9 cellular contexts compared by ENCODE assay signal in genomic region chr16:68995011-68995504, GRCh38.
DNase-seq lines count a peak whose midpoint lies in the region; ATAC-seq and TF ChIP-seq lines count a peak whose summit lies in the region.
"Had no signal": no experiment of that assay in that cellular context is flagged by ENCODE, and none has a peak within 500 bp of the region (broad histone marks: within the 10 kb centered on the region; RNA-seq: fewer than 3 reads in every experiment).

No MANE protein-coding gene starts in this region.

- POLR2A ChIA-PET in PC-3 (lab: Charles Lee; ENCODE audit: unreplicated experiment) = no interaction called here

- no peaks in the 10 kb centered on the region for H3K79me2 ChIP-seq in PC-3 (ENCODE audit: low read length)

- CTCF ChIA-PET in PC-3 (lab: Charles Lee) = no interaction called here

- H3K4me1 ChIP-seq in PC-3 (ENCODE audit: insufficient read depth, low read length) (peaks cover 41% of the 10 kb centered on the region), upper lobe of right lung (no peaks in the 10 kb centered on the region)

- H3K9me2 ChIP-seq in PC-3 (replicated peaks; ENCODE audit: low read length) = no peaks in the 10 kb centered on the region

- peak overlapping the region; percentile 96 for H3K27ac ChIP-seq in PC-3 (ENCODE audit: low read length)
- H3K27ac ChIP-seq in upper lobe of right lung = no peak overlapping the region

- BruUV-seq in PC-3 (replicated peaks; lab: Mats Ljungman, UMichigan) = no TSS peak

- H3K4me2 ChIP-seq in PC-3 (ENCODE audit: low read length) = peak overlapping the region; percentile 66; the same call in 1 of the 2 replicates

- H3K9ac ChIP-seq in PC-3 (ENCODE audit: low read length) = peak overlapping the region; percentile 62

- no peak overlapping the region for H3K4me3 ChIP-seq in PC-3 (ENCODE audit: low read length)
- H3K4me3 ChIP-seq in fibroblast of the aortic adventitia (ENCODE audit: low read depth, low read length) = no peak overlapping the region
- H3K4me3 ChIP-seq in upper lobe of right lung = no peak overlapping the region

- ATAC-seq in PC-3 = peak; percentile 20; the same call in 1 of the 2 replicates
- peak; percentile 71 for ATAC-seq in upper lobe of right lung
- ATAC-seq in GM19455 (IDR thresholded peaks at IDR 0.05; ENCODE audit: unreplicated experiment) = no peak

- H2AFZ ChIP-seq in PC-3 (ENCODE audit: low read length) = no peak overlapping the region

- H3F3A ChIP-seq in PC-3 (ENCODE audit: low read length, unreplicated experiment) = peaks cover 11% of the 10 kb centered on the region

- TF ChIP-seq CTCF in PC-3 (conservative IDR thresholded peaks at IDR 0.05; ENCODE audit: low read depth, low read length) = peak; percentile 58
- TF ChIP-seq CTCF in fibroblast of the aortic adventitia (IDR thresholded peaks at IDR 0.05; ENCODE audit: insufficient read depth, low read length) = peak; percentile 44
- TF ChIP-seq CTCF in upper lobe of right lung (IDR thresholded peaks at IDR 0.05) = peak; percentile 27

- intact Hi-C loops in PC-3 (cut with micrococcal nuclease) (loop anchor here (2.0 to 10.0 kb wide), 3 partner anchors 22 to 90 kb away; no protein-coding TSS in a partner anchor), upper lobe of right lung (cut with DNase I) (no loop called here)

- H3K36me3 ChIP-seq in PC-3 (ENCODE audit: low read depth, low read length) (peaks cover 5% of the 10 kb centered on the region; the same call in 1 of the 2 replicates), upper lobe of right lung (no peaks in the 10 kb centered on the region)

- H3K27me3 ChIP-seq in PC-3 (ENCODE audit: low read length) = no peaks in the 10 kb centered on the region
- no peaks in the 10 kb centered on the region for H3K27me3 ChIP-seq in upper lobe of right lung

- no peaks in the 10 kb centered on the region for H3K9me3 ChIP-seq in PC-3 (ENCODE audit: low read length)
- no peaks in the 10 kb centered on the region for H3K9me3 ChIP-seq in upper lobe of right lung

- DNase-seq in NCI-H526 (lab: John Stamatoyannopoulos, UW) = peak; percentile 13 to 34
- no peak for DNase-seq in NCI-H526 treated with DMSO at 0.1 percent for 48 hours (lab: John Stamatoyannopoulos, UW)
- peak; percentile 70 for DNase-seq in PC-3
- peak; percentile 55 for DNase-seq in fibroblast of the aortic adventitia (ENCODE audit: low read depth)
- no peak for DNase-seq in upper lobe of right lung
- DNase-seq in superior temporal gyrus (ENCODE audit: extremely low spot score) = no peak
- DNase-seq in stimulated activated CD4-positive, alpha-beta T cell treated with anti-CD3 and anti-CD28 coated beads, Interleukin-4, amount 100 ng/mL, for 1 hour = no peak
- DNase-seq: stimulated activated CD4-positive, alpha-beta T cell treated with anti-CD3 and anti-CD28 coated beads, Interleukin-2, amount 100 ng/mL, for 48 hours had no signal

- H4K20me1 ChIP-seq in PC-3 (ENCODE audit: low read length) = no peaks in the 10 kb centered on the region

Comparison
In these comparisons a context has a peak if more than half of its experiments do, and no peak if none do; other contexts are left out.
1. DNase-seq: peak in NCI-H526 (2 of 2), PC-3 (single experiment) and fibroblast of the aortic adventitia (single experiment); none in NCI-H526 treated with DMSO at 0.1 percent for 48 hours (single experiment), upper lobe of right lung (single experiment), superior temporal gyrus (single experiment) and stimulated activated CD4-positive, alpha-beta T cell treated with anti-CD3 and anti-CD28 coated beads, Interleukin-4, amount 100 ng/mL, for 1 hour (single experiment).
2. Peak in every context shown above with its lines, with median percentiles within 50 percentile points of each other: CTCF ChIP-seq.